8 cellular contexts compared by ENCODE assay signal in the genomic region with DNA sequence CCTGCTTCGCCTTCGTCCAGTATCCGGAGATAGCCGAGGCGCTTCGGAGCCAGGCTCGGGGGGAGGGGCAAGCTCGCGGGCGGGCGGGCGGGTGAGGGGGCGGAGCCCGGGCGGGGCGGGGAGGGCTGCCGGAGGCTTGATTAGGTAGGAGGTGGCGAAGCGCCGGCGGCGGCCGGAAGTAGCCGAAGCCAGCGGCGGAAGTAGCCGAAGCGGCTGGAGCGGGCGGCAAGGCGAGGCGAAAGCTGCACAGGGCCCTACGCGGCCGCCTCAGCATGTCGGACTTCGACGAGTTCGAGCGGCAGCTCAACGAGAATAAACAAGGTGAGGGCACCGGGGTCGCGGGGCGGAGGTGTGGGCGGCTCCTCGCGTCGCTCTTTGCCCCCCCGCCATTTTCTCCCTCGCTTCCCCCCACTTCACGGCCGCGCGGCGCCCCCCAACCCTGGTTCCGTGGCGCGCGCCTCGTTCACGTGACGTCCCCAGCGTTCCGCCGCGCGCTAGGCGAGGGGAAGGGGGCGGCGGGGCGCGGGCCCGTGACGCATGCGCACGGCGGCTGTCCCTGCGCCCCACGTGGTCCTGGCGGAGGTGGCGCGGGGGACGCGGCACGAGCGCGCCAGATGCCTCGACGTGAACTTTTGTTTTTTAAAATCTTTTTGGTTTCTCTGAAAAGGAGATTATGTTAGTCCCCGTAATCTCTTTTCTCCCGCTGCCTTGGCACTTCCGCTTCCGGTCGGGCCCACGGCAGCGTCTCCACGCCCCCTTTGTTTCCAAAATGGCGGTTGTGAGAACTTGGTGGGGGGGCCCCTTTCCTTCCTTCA. TPM values are rescaled to one million over a fixed set of nuclear protein-coding genes. Genes with fewer than 3 reads are reported as not detected.
DNase-seq lines count a peak whose midpoint lies in the region; ATAC-seq, FAIRE-seq and TF ChIP-seq lines count a peak whose summit lies in the region.

A gene (plus strand): TSS at position 203 of the 815 bp plus-strand sequence. CDS start 70 bp downstream, at position 273.

- TF ChIP-seq RAD21 in A549 (conservative IDR thresholded peaks at IDR 0.05 in 1 of 2, IDR thresholded peaks at IDR 0.05 in 1 of 2), result no peak

- no peak for TF ChIP-seq EP300 in A549 (IDR thresholded peaks at IDR 0.05)

- H3K9me3 ChIP-seq in A549, result no peaks in the 10 kb centered on the region
- H3K9me3 ChIP-seq in WERI-Rb-1 (ENCODE audit: severe bottlenecking), result no peaks in the 10 kb centered on the region
- no peaks in the 10 kb centered on the region for H3K9me3 ChIP-seq in mammary epithelial cell (replicated peaks; ENCODE audit: insufficient read depth, low read length)

- H3K27me3 Mint-ChIP-seq in immature natural killer cell (ENCODE audit: low read depth in 3 of 3), result peaks cover 17 to 26% (median 24%) of the 10 kb centered on the region in 3 donors

- TF ChIP-seq CTCF in A549 (IDR thresholded peaks at IDR 0.05) (no peak), WERI-Rb-1 (IDR thresholded peaks at IDR 0.05; ENCODE audit: low read depth, low read length) (no peak), mammary epithelial cell (conservative IDR thresholded peaks at IDR 0.05 in 1 of 2, IDR thresholded peaks at IDR 0.05 in 1 of 2; ENCODE audit: extremely low read depth in 1 of 2, insufficient read depth in 1 of 2, low read depth in 1 of 2, low read length in 2 of 2) (no peak)

- H3K27ac ChIP-seq in A549 (peak within 1 kb of the TSS; percentile 96 to 98), WERI-Rb-1 (peak within 1 kb of the TSS; percentile 99), mammary epithelial cell (ENCODE audit: insufficient read depth, low read depth, low read length) (peak within 1 kb of the TSS; percentile 93)

- H3K4me2 ChIP-seq in A549, result peak within 1 kb of the TSS; percentile 91
- H3K4me2 ChIP-seq in mammary epithelial cell (ENCODE audit: insufficient read depth, low read depth, low read length), result peak within 1 kb of the TSS; percentile 96

- H3K36me3 ChIP-seq in WERI-Rb-1, result peaks cover 55% of the 10 kb centered on the region
- H3K36me3 ChIP-seq in mammary epithelial cell (ENCODE audit: insufficient read depth, low read length), result no peaks in the 10 kb centered on the region

- TF ChIP-seq POLR2A in A549 (IDR thresholded peaks at IDR 0.05; ENCODE audit: low read length), result peak; percentile 84
- TF ChIP-seq POLR2A in GM18526 (IDR thresholded peaks at IDR 0.05; ENCODE audit: extremely low read depth, insufficient read length), result peak; percentile 69

- peak; percentile 85 to 96 for DNase-seq in A549 (ENCODE audit: low read depth in 1 of 2, low spot score in 1 of 2)
- DNase-seq in NCI-H2171 treated with DMSO at 0.1 percent for 48 hours (lab: John Stamatoyannopoulos, UW), result peak; percentile 96
- peak; percentile 94 for DNase-seq in WERI-Rb-1
- DNase-seq in mammary epithelial cell, result peak; percentile 81
- DNase-seq in immature natural killer cell, result peak; percentile 93 to 96 (median 96)
- DNase-seq in smooth muscle cell of the brain vasculature (ENCODE audit: low read depth, low spot score), result peak; percentile 85

- peak within 1 kb of the TSS; percentile 68 for H3K4me3 ChIP-seq in A549
- peak within 1 kb of the TSS; percentile 99 for H3K4me3 ChIP-seq in WERI-Rb-1 (ENCODE audit: low read depth, low read length)
- H3K4me3 ChIP-seq in mammary epithelial cell (replicated peaks in 1 of 3; ENCODE audit: insufficient read depth in 1 of 3, low read depth in 2 of 3, low read length in 3 of 3), result peak within 1 kb of the TSS; percentile 87 to 94 (median 87)

- CTCF ChIA-PET in A549 (lab: Yijun Ruan, JAX), result interaction anchor here (0.6 to 4.3 kb wide), 20 partner anchors 8 to 514 kb away, joined by 3 to 97 read pairs (median 4); a partner anchor contains a TSS
- CTCF ChIA-PET in mammary epithelial cell (lab: Charles Lee; ENCODE audit: low non-redundant PET), result interaction anchor here (0.6 to 0.7 kb wide), 6 partner anchors 11 to 1518 kb away, joined by 3 to 6 read pairs (median 3); no protein-coding TSS in a partner anchor

- peaks cover 52% of the 10 kb centered on the region for H3K79me2 ChIP-seq in mammary epithelial cell (ENCODE audit: insufficient read depth, low read length)

- ATAC-seq in A549 (peak; percentile 66 to 73), HG03064 (IDR thresholded peaks at IDR 0.05; ENCODE audit: low read depth, unreplicated experiment) (peak; percentile 40)

- peak within 1 kb of the TSS; percentile 92 to 99 (median 94) for H3K4me3 Mint-ChIP-seq in immature natural killer cell

- in situ Hi-C loops in mammary epithelial cell (cut with MboI; ENCODE audit: low sequenced_read_pairs in 2 of 2), result loop anchor here in 1 of 2 donors (25.0 kb wide), 2 partner anchors 543 to 1193 kb away; a partner anchor contains a TSS

- H3K27ac Mint-ChIP-seq in immature natural killer cell, result peak within 1 kb of the TSS; percentile 95 to 99 (median 98)

- H3K36me3 Mint-ChIP-seq in immature natural killer cell, result peaks cover 0 to 5% (median 0%) of the 10 kb centered on the region in 3 donors

- peaks cover 12% of the 10 kb centered on the region for H4K20me1 ChIP-seq in mammary epithelial cell (ENCODE audit: insufficient read depth, low read length)

- no peak for FAIRE-seq in A549 (lab: Jason Lieb, UNC)

- intact Hi-C loops in mammary epithelial cell (cut with micrococcal nuclease), result loop anchor here (1.0 to 10.0 kb wide), 3 partner anchors 12 to 320 kb away; a partner anchor contains a TSS

- no peaks in the 10 kb centered on the region for H3K9me3 Mint-ChIP-seq in immature natural killer cell

- H3K4me1 ChIP-seq in A549 (peaks cover 40% of the 10 kb centered on the region), mammary epithelial cell (ENCODE audit: insufficient read depth, low read length) (peaks cover 16% of the 10 kb centered on the region)

- BruUV-seq in mammary epithelial cell (replicated peaks; lab: Mats Ljungman, UMichigan), result no TSS peak

- dilution Hi-C loops in mammary epithelial cell (cut with HindIII; ENCODE audit: low sequenced_read_pairs), result no loop called here

- peak within 1 kb of the TSS; percentile 86 for H2AFZ ChIP-seq in mammary epithelial cell (ENCODE audit: low read depth, low read length)

- POLR2A ChIA-PET in A549 (lab: Yijun Ruan, JAX), result interaction anchor here (0.5 to 2.1 kb wide), 41 partner anchors 8 to 1191 kb away, joined by 3 to 31 read pairs (median 4); a partner anchor contains a TSS

- under 1% methylated on average over 55 of the region's 99 CpGs for WGBS in A549 (ENCODE audit: missing lambda C conversion rate)
- WGBS in mammary epithelial cell (ENCODE audit: low coverage, missing lambda C conversion rate), result 0% methylated on average over 20 of the region's 99 CpGs

- H3K27me3 ChIP-seq in WERI-Rb-1 (ENCODE audit: insufficient read depth, low read depth, severe bottlenecking) (no peaks in the 10 kb centered on the region), mammary epithelial cell (ENCODE audit: insufficient read depth, low read length) (no peaks in the 10 kb centered on the region)

- peak within 1 kb of the TSS; percentile 97 for H3K9ac ChIP-seq in mammary epithelial cell (ENCODE audit: insufficient read depth, low read length)

- peaks cover 40 to 49% of the 10 kb centered on the region in 2 donors for H3K4me1 Mint-ChIP-seq in immature natural killer cell

TF ChIP-seq in A549, 52 proteins besides CTCF, POLR2A, EP300 and RAD21 (continues in another document):
- TF ChIP-seq ZNF302 (CRISPR knock-in tag; IDR thresholded peaks at IDR 0.05) (no peak), MYC (IDR thresholded peaks at IDR 0.05; ENCODE audit: borderline replicate concordance, low read length) (peak; percentile 98), CHD4 (IDR thresholded peaks at IDR 0.05; ENCODE audit: borderline replicate concordance) (no peak), HOXB13 (CRISPR knock-in tag; IDR thresholded peaks at IDR 0.05; ENCODE audit: low read depth) (no peak), KDM1A (IDR thresholded peaks at IDR 0.05; ENCODE audit: low read depth) (no peak), JUN (IDR thresholded peaks at IDR 0.05) (peak; percentile 82 to 96), JUNB (IDR thresholded peaks at IDR 0.05) (no peak), TP53 (CRISPR knock-in tag; IDR thresholded peaks at IDR 0.05) (peak; percentile 49; the same call in 1 of the 2 replicates), HOXB5 (CRISPR knock-in tag; IDR thresholded peaks at IDR 0.05) (peak; percentile 78; the same call in 1 of the 2 replicates), TFCP2L1 (CRISPR knock-in tag; IDR thresholded peaks at IDR 0.05) (peak; percentile 88), RNF2 (IDR thresholded peaks at IDR 0.05; ENCODE audit: borderline replicate concordance, low read depth) (no peak), BHLHE40 (IDR thresholded peaks at IDR 0.05; ENCODE audit: low read depth, low read length) (peak; percentile 51; the same call in 1 of the 2 replicates), FOSL2 (IDR thresholded peaks at IDR 0.05) (no peak), FOSL2 (CRISPR knock-in tag; IDR thresholded peaks at IDR 0.05) (peak; percentile 13), GATA3 (IDR thresholded peaks at IDR 0.05; ENCODE audit: borderline replicate concordance) (no peak; the same call in 1 of the 2 replicates), PHF8 (IDR thresholded peaks at IDR 0.05; ENCODE audit: borderline replicate concordance, low read depth) (peak; percentile 76; the same call in 1 of the 2 replicates)
- TF ChIP-seq, protein P1, sequence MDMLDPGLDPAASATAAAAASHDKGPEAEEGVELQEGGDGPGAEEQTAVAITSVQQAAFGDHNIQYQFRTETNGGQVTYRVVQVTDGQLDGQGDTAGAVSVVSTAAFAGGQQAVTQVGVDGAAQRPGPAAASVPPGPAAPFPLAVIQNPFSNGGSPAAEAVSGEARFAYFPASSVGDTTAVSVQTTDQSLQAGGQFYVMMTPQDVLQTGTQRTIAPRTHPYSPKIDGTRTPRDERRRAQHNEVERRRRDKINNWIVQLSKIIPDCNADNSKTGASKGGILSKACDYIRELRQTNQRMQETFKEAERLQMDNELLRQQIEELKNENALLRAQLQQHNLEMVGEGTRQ (IDR thresholded peaks at IDR 0.05), result peak; percentile 79

RNA-seq across cellular contexts. Expression of the gene that starts here (rescaled TPM):
- 147 and 157 TPM in 2 replicates for polyA plus RNA-seq in A549 (2011; rRNA removed)
- polyA plus RNA-seq in A549 (2012; cell fraction: cytosol; rRNA removed), result 498 and 577 TPM in 2 replicates
- polyA plus RNA-seq in A549 (2012; cell fraction: nucleus; rRNA removed), result 800 and 847 TPM in 2 replicates
- 280 to 302 TPM (median 293 TPM) in 3 replicates for polyA plus RNA-seq in A549 (2017; fragmentation: RNase III; extraction: RNeasy Plus Mini Kit Qiagen cat#74134 plus additional on column Dnase treatment)
- polyA minus RNA-seq in A549 (2011; rRNA and poly(A)+ RNA removed), result 154 and 158 TPM in 2 replicates
- 100 to 1,000 TPM in 1 of 2 donors, 10 to 100 TPM in 1; 71.3 to 219 TPM for total RNA-seq in mammary epithelial cell
- 92.2 TPM for polyA plus RNA-seq in mammary epithelial cell
- 122 TPM for polyA minus RNA-seq in mammary epithelial cell
- polyA plus RNA-seq in immature natural killer cell, result 10 to 100 TPM in 1 of 3 donors, 1 to 10 TPM in 2; 3.1 to 17.0 (median 8.0) TPM

Comparison
In these comparisons a context has a peak if more than half of its experiments do, and no peak if none do; other contexts are left out.
1. Peak in every context shown above with its lines: DNase-seq, ATAC-seq, H3K4me3 ChIP-seq and H3K27ac ChIP-seq.